12 cellular contexts compared by ENCODE assay signal in the genomic region with DNA sequence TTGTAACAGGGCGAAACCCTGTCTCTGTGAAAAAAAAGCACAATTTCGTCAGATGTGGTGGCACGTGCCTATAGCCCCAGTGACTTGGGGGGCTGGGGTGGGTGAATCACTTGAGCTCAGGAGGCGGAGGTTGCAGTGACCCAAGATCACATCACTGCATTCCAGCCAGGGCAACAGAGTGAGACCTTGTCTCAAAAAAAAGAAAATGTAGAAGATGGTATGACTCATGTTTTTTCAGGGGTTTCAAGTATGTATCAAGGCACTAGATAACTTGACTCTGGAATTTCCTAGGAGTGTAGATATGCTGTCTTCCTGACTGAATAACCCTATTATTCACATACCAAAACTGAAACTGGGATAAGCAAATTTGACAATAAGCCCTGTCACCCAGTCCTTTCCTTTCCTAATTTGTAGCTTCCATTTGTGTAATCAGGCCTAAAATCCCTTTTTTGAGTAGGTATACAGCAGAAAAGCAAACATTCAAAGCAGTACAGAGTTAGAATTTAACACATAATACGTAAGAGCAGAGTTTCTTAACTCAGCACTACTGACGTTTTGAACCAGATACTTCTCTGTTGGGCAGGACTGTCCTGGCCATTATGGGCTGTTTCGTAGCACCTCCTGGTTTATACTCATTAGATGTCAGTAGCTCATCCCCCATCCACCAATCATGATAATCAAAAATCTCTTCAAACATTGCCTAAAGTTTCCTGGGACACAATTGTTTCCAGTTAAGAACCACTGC. TPM values are rescaled to one million over a fixed set of nuclear protein-coding genes. Genes with fewer than 3 reads are reported as not detected.
DNase-seq lines count a peak whose midpoint lies in the region; FAIRE-seq and TF ChIP-seq lines count a peak whose summit lies in the region.
"Had no signal": no experiment of that assay in that cellular context is flagged by ENCODE, and none has a peak within 500 bp of the region (broad histone marks: within the 10 kb centered on the region; RNA-seq: fewer than 3 reads in every experiment).

No MANE protein-coding gene starts in this region.

- H3K27ac ChIP-seq in AG04450 (ENCODE audit: low read depth, low read length) (peak overlapping the region; percentile 96), astrocyte (ENCODE audit: low read depth, low read length) (peak overlapping the region; percentile 89)
- H3K27ac ChIP-seq: thoracic aorta had no signal

- no peaks in the 10 kb centered on the region for H3K36me3 ChIP-seq in astrocyte (ENCODE audit: insufficient read depth, low read length)
- H3K36me3 ChIP-seq: thoracic aorta had no signal

- TF ChIP-seq CTCF in AG04450 (IDR thresholded peaks at IDR 0.05; ENCODE audit: low read depth, low read length) = no peak
- no peak for TF ChIP-seq CTCF in astrocyte (IDR thresholded peaks at IDR 0.05; ENCODE audit: insufficient read depth, low read depth, low read length)
- TF ChIP-seq CTCF in nephron progenitor cell (IDR thresholded peaks at IDR 0.05) = no peak
- no peak for TF ChIP-seq CTCF in GM13976 (IDR thresholded peaks at IDR 0.05; ENCODE audit: borderline replicate concordance, control extremely low read depth, extremely low read depth, insufficient read depth, missing control alignments)

- H3K4me1 Mint-ChIP-seq in astrocyte (ENCODE audit: low read depth, unreplicated experiment) (peaks cover 14% of the 10 kb centered on the region), nephron progenitor cell (peaks cover 10% of the 10 kb centered on the region)
- H3K4me1 Mint-ChIP-seq: GM23338 had no signal

- H3K36me3 Mint-ChIP-seq in astrocyte (ENCODE audit: low read depth, unreplicated experiment) (no peaks in the 10 kb centered on the region), nephron progenitor cell (ENCODE audit: low read depth) (no peaks in the 10 kb centered on the region)

- peak; percentile 87 for DNase-seq in AG04450 (ENCODE audit: low read depth, low spot score)
- peak; percentile 94 for DNase-seq in HS-5 (ENCODE audit: low read depth)
- peak; percentile 98 for DNase-seq in astrocyte (ENCODE audit: low read depth)
- DNase-seq in lung microvascular endothelial cell (ENCODE audit: low read depth in 2 of 2) = peak; percentile 51 to 97
- DNase-seq in effector CD4-positive, alpha-beta T cell = no peak
- DNase-seq in nephron progenitor cell = no peak
- DNase-seq in NCI-H2029 treated with DMSO at 0.1 percent for 48 hours (lab: John Stamatoyannopoulos, UW) = no peak
- no peak for DNase-seq in GM13976 (ENCODE audit: low spot score)
- DNase-seq: DMS79 treated with DMSO at 0.1 percent for 48 hours, NCI-H1092 treated with DMSO at 0.1 percent for 48 hours had no signal

- H3K9me3 ChIP-seq in AG04450 (ENCODE audit: control insufficient read depth, insufficient read depth, low read length) (no peaks in the 10 kb centered on the region), astrocyte (ENCODE audit: insufficient read depth, low read depth, low read length) (no peaks in the 10 kb centered on the region)
- H3K9me3 ChIP-seq: thoracic aorta had no signal

- peak; percentile 100 for FAIRE-seq in astrocyte (lab: Jason Lieb, UNC)

- peak overlapping the region; percentile 84 for H3K4me2 ChIP-seq in astrocyte (ENCODE audit: low read length)
- H3K4me2 ChIP-seq: GM23338 had no signal

- H3K4me1 ChIP-seq in astrocyte (ENCODE audit: insufficient read depth, low read length) = peaks cover 10% of the 10 kb centered on the region

- H3K9ac ChIP-seq in astrocyte (ENCODE audit: low read length) = peak overlapping the region; percentile 77

- H3K4me3 ChIP-seq in AG04450 (ENCODE audit: low read depth, low read length) (peak overlapping the region; percentile 48), astrocyte (ENCODE audit: insufficient read depth, low read depth, low read length) (peak overlapping the region; percentile 63)
- H3K4me3 ChIP-seq: GM23338, thoracic aorta had no signal

- POLR2A ChIA-PET in AG04450 (lab: Yijun Ruan, JAX) = interaction anchor here (1.0 to 1.5 kb wide), 2 partner anchors 17 to 18 kb away, joined by 3 to 4 read pairs; no protein-coding TSS in a partner anchor

- CTCF ChIA-PET in AG04450 (lab: Charles Lee) = interaction anchor here (0.6 to 1.9 kb wide), 3 partner anchors 10 to 432 kb away, joined by 3 to 12 read pairs (median 4); no protein-coding TSS in a partner anchor

- in situ Hi-C loops in GM13976 (cut with MboI; ENCODE audit: low sequenced_read_pairs, unreplicated experiment) = no loop called here

- H3K9me3 Mint-ChIP-seq in astrocyte (ENCODE audit: unreplicated experiment) = no peaks in the 10 kb centered on the region
- no peaks in the 10 kb centered on the region for H3K9me3 Mint-ChIP-seq in nephron progenitor cell
- H3K9me3 Mint-ChIP-seq: GM23338 had no signal

- H3K4me3 Mint-ChIP-seq in astrocyte (ENCODE audit: unreplicated experiment) (peak overlapping the region; percentile 57), nephron progenitor cell (no peak overlapping the region)
- H3K4me3 Mint-ChIP-seq: GM23338 had no signal

- H3K27ac Mint-ChIP-seq in astrocyte (ENCODE audit: unreplicated experiment) (peak overlapping the region; percentile 98), nephron progenitor cell (no peak overlapping the region)
- H3K27ac Mint-ChIP-seq: GM23338 had no signal

- H3K27me3 Mint-ChIP-seq in astrocyte (ENCODE audit: low read depth, unreplicated experiment) (no peaks in the 10 kb centered on the region), nephron progenitor cell (ENCODE audit: low read depth, poor library complexity) (peaks cover 6% of the 10 kb centered on the region)

- H3K27me3 ChIP-seq in AG04450 (ENCODE audit: control insufficient read depth, insufficient read depth, low read length) (no peaks in the 10 kb centered on the region), astrocyte (ENCODE audit: insufficient read depth, low read length) (no peaks in the 10 kb centered on the region)

- H4K20me1 ChIP-seq in astrocyte (ENCODE audit: insufficient read depth, low read length) = no peaks in the 10 kb centered on the region

- no peaks in the 10 kb centered on the region for H3K79me2 ChIP-seq in astrocyte (ENCODE audit: insufficient read depth, low read length)

- H2AFZ ChIP-seq in astrocyte (ENCODE audit: low read depth, low read length) = peak overlapping the region; percentile 1
- H2AFZ ChIP-seq: GM23338 had no signal

RNA-seq across cellular contexts. Expression of a gene that starts 17.3 kb away (rescaled TPM):
- 5.9 and 8.6 TPM in 2 replicates for polyA plus RNA-seq in AG04450 (2011; rRNA removed)
- polyA minus RNA-seq in AG04450 (2011; rRNA and poly(A)+ RNA removed) = 5.5 and 6.1 TPM in 2 replicates
- total RNA-seq in astrocyte = 5.5 and 6.3 TPM in 2 replicates
- total RNA-seq in lung microvascular endothelial cell = under 0.01 and 0.22 TPM in 2 replicates
- total RNA-seq: thoracic aorta had no signal

RNA-seq across cellular contexts. Expression of a gene that starts 33.1 kb away (rescaled TPM):
- polyA plus RNA-seq in AG04450 (2011; rRNA removed) = 34.7 and 42.6 TPM in 2 replicates
- polyA minus RNA-seq in AG04450 (2011; rRNA and poly(A)+ RNA removed) = 49.7 and 60.8 TPM in 2 replicates
- total RNA-seq in astrocyte (57.2 and 60.1 TPM in 2 replicates), lung microvascular endothelial cell (8.7 and 14.7 TPM in 2 replicates)

RNA-seq across cellular contexts. Expression of a gene that starts 59.4 kb away (rescaled TPM):
- 10.6 and 12.4 TPM in 2 replicates for polyA plus RNA-seq in AG04450 (2011; rRNA removed)
- polyA minus RNA-seq in AG04450 (2011; rRNA and poly(A)+ RNA removed) = 9.3 and 17.9 TPM in 2 replicates
- total RNA-seq in astrocyte = 3.2 and 4.6 TPM in 2 replicates
- 0.20 and 0.44 TPM in 2 replicates for total RNA-seq in lung microvascular endothelial cell

Comparison
In these comparisons a context has a peak if more than half of its experiments do, and no peak if none do; other contexts are left out.
1. DNase-seq: peak in AG04450 (single experiment), HS-5 (single experiment), astrocyte (single experiment) and lung microvascular endothelial cell (2 of 2); none in effector CD4-positive, alpha-beta T cell (single experiment), nephron progenitor cell (single experiment), NCI-H2029 treated with DMSO at 0.1 percent for 48 hours (single experiment) and GM13976 (single experiment).